In genomic region chr5:980941-981340, GRCh38 we compare ENCODE assay signal across 17 cellular contexts. TPM values are rescaled to one million over a fixed set of nuclear protein-coding genes. Genes with fewer than 3 reads are reported as not detected.
A peak's percentile ranks its signal among the peaks of the same experiment; 100 is the strongest.
DNase-seq lines count a peak whose midpoint lies in the region; ATAC-seq and TF ChIP-seq lines count a peak whose summit lies in the region.
"Had no signal": no experiment of that assay in that cellular context is flagged by ENCODE, and none has a peak within 500 bp of the region (broad histone marks: within the 10 kb centered on the region; RNA-seq: fewer than 3 reads in every experiment).

No MANE protein-coding gene starts in this region.

- H3K4me1 Mint-ChIP-seq in brain, result peaks cover 35% of the 10 kb centered on the region
- H3K4me1 Mint-ChIP-seq in neural progenitor cell, result peaks cover 29% of the 10 kb centered on the region

- TF ChIP-seq CTCF in brain (conservative IDR thresholded peaks at IDR 0.05), result no peak
- no peak for TF ChIP-seq CTCF in neural progenitor cell (IDR thresholded peaks at IDR 0.05)

- H3K4me1 ChIP-seq in neural progenitor cell, result peaks cover 21% of the 10 kb centered on the region

- H3K4me2 ChIP-seq in neural progenitor cell, result peak overlapping the region; percentile 22

- H3F3A ChIP-seq in neural progenitor cell (ENCODE audit: low read depth), result no peaks in the 10 kb centered on the region

- peak; percentile 55 for DNase-seq in AG08396 (ENCODE audit: low spot score)
- DNase-seq in neural progenitor cell (ENCODE audit: low spot score), result peak; percentile 42
- DNase-seq in stimulated activated CD4-positive, alpha-beta T cell treated with anti-CD3 and anti-CD28 coated beads, Interleukin-2, amount 100 ng/mL, for 24 hours, result no peak
- DNase-seq: activated CD4-positive, alpha-beta T cell treated with anti-CD3 and anti-CD28 coated beads, Interleukin-2, amount 10 ng/mL, durations not matched to agents 7 days and 5 days; activated T-cell treated with anti-CD3 and anti-CD28 coated beads, Interleukin-2, amount 50 U/mL, for 72 hours; cortex of kidney; NCI-H1436; NCI-H524 treated with DMSO at 0.1 percent for 48 hours; T-helper 17 cell had no signal

- no peaks in the 10 kb centered on the region for H3K79me2 ChIP-seq in neural progenitor cell (ENCODE audit: low read depth)

- no peak for TF ChIP-seq EP300 in Ishikawa (IDR thresholded peaks at IDR 0.05; ENCODE audit: borderline replicate concordance)

- no peaks in the 10 kb centered on the region for H3K27me3 ChIP-seq in neural progenitor cell

- H3K9me3 Mint-ChIP-seq in brain (peaks cover 14 to 22% (median 19%) of the 10 kb centered on the region in 5 experiments), neural progenitor cell (peaks cover 20% of the 10 kb centered on the region)

- H3K27ac Mint-ChIP-seq in brain (peak overlapping the region in 3 of 5 experiments; percentile 58 to 99 (median 83)), neural progenitor cell (peak overlapping the region; percentile 85)
- H3K27ac Mint-ChIP-seq: activated CD4-positive, alpha-beta T cell treated with anti-CD3 and anti-CD28 coated beads, Interleukin-2, amount 10 ng/mL, durations not matched to agents 7 days and 5 days; activated T-cell treated with anti-CD3 and anti-CD28 coated beads, Interleukin-2, amount 50 U/mL, for 72 hours; T-helper 17 cell had no signal

- no peaks in the 10 kb centered on the region for H4K20me1 ChIP-seq in neural progenitor cell (ENCODE audit: low read depth)

- no peak overlapping the region for H3K27ac ChIP-seq in neural progenitor cell
- H3K27ac ChIP-seq: thoracic aorta had no signal

- TF ChIP-seq RAD21 in Ishikawa (IDR thresholded peaks at IDR 0.05; ENCODE audit: low read depth), result 0 out of 2 replicates have a peak, but pooled peaks have one; percentile 5

- no peaks in the 10 kb centered on the region for H3K9me3 ChIP-seq in neural progenitor cell (ENCODE audit: low read depth)
- H3K9me3 ChIP-seq: thoracic aorta had no signal

- no peak overlapping the region for H3K4me3 Mint-ChIP-seq in brain
- no peak overlapping the region for H3K4me3 Mint-ChIP-seq in neural progenitor cell
- H3K4me3 Mint-ChIP-seq: activated CD4-positive, alpha-beta T cell treated with anti-CD3 and anti-CD28 coated beads, Interleukin-2, amount 10 ng/mL, durations not matched to agents 7 days and 5 days; activated T-cell treated with anti-CD3 and anti-CD28 coated beads, Interleukin-2, amount 50 U/mL, for 72 hours; T-helper 17 cell had no signal

- ATAC-seq in HG02571 (IDR thresholded peaks at IDR 0.05; ENCODE audit: unreplicated experiment), result no peak
- ATAC-seq in GM21367 (IDR thresholded peaks at IDR 0.05; ENCODE audit: unreplicated experiment), result no peak
- ATAC-seq in GM21390 (IDR thresholded peaks at IDR 0.05; ENCODE audit: unreplicated experiment), result no peak
- ATAC-seq: activated T-cell treated with anti-CD3 and anti-CD28 coated beads, Interleukin-2, amount 50 U/mL, for 72 hours; T-helper 17 cell had no signal

- H3K9ac ChIP-seq in neural progenitor cell, result no peak overlapping the region

- no peak overlapping the region for H3K4me3 ChIP-seq in neural progenitor cell
- H3K4me3 ChIP-seq: lung, thoracic aorta had no signal

- peaks cover 5% of the 10 kb centered on the region for H3K36me3 Mint-ChIP-seq in brain
- peaks cover 3% of the 10 kb centered on the region for H3K36me3 Mint-ChIP-seq in neural progenitor cell

- H3K36me3 ChIP-seq in neural progenitor cell, result no peaks in the 10 kb centered on the region
- H3K36me3 ChIP-seq: thoracic aorta had no signal

- H2AFZ ChIP-seq in neural progenitor cell (replicated peaks), result no peak overlapping the region

- peaks cover 6% of the 10 kb centered on the region for H3K27me3 Mint-ChIP-seq in brain
- peaks cover 14% of the 10 kb centered on the region for H3K27me3 Mint-ChIP-seq in neural progenitor cell (ENCODE audit: insufficient read depth, low read depth)

TF ChIP-seq in Ishikawa, 13 proteins besides CTCF, POLR2A, EP300 and RAD21:
- TF ChIP-seq REST (IDR thresholded peaks at IDR 0.05; ENCODE audit: low read depth) (no peak), YY1 (IDR thresholded peaks at IDR 0.05; ENCODE audit: low read depth) (no peak), CEBPB (IDR thresholded peaks at IDR 0.05) (no peak), USF1 (IDR thresholded peaks at IDR 0.05) (no peak), TEAD4 (IDR thresholded peaks at IDR 0.05) (no peak), EGR1 (IDR thresholded peaks at IDR 0.05) (no peak), MAX (IDR thresholded peaks at IDR 0.05) (no peak), FOXM1 (IDR thresholded peaks at IDR 0.05; ENCODE audit: borderline replicate concordance, low read depth) (no peak), CREB1 (IDR thresholded peaks at IDR 0.05; ENCODE audit: low read depth) (no peak), TCF12 (IDR thresholded peaks at IDR 0.05; ENCODE audit: low read depth) (no peak), ZBTB7A (IDR thresholded peaks at IDR 0.05; ENCODE audit: low read depth) (no peak)

RNA-seq across cellular contexts. Expression of gene NKD2, which starts 27.7 kb away (rescaled TPM):
- polyA plus RNA-seq in brain (ENCODE audit: insufficient read depth, low read depth, low replicate concordance), result 8.4 TPM
- 1.3 and 3.2 TPM in 2 replicates for total RNA-seq in neural progenitor cell (ENCODE audit: low replicate concordance)
- total RNA-seq: T-helper 17 cell had no signal
- polyA plus RNA-seq: fibroblast of lung had no signal

Comparison
In these comparisons a context has a peak if more than half of its experiments do, and no peak if none do; other contexts are left out.
1. DNase-seq: peak in AG08396 (single experiment) and neural progenitor cell (single experiment); none in stimulated activated CD4-positive, alpha-beta T cell treated with anti-CD3 and anti-CD28 coated beads, Interleukin-2, amount 100 ng/mL, for 24 hours (0 of 2).